In the genomic region with DNA sequence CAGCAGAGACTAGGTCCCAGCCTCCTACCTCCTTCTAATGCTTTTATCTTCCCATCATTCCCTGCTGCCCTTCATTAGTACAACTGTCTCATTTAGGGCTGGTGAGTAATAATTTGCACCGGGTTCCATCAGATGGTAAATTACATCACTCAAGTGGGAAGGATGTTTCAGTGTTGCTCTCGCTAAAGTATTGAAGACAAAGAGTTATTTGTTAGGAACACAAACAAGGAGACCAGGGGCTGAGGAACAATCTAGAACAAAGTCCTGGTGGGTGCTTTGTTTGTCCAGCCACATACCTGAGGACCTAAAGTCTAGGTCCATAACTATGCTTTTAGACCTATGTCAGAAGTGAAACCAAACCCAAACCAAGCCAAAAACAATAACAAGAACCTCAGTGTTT, we compare ENCODE assay signal across 17 cellular contexts. TPM values are rescaled to one million over a fixed set of nuclear protein-coding genes. Genes with fewer than 3 reads are reported as not detected.
DNase-seq lines count a peak whose midpoint lies in the region; ATAC-seq, FAIRE-seq and TF ChIP-seq lines count a peak whose summit lies in the region.
"Had no signal": no experiment of that assay in that cellular context is flagged by ENCODE, and none has a peak within 500 bp of the region (broad histone marks: within the 10 kb centered on the region; RNA-seq: fewer than 3 reads in every experiment).

No MANE protein-coding gene starts in this region.

- ATAC-seq in GM12878, result peak; percentile 74
- ATAC-seq in sciatic nerve, result peak; percentile 26

- TF ChIP-seq CTCF in GM12865 (IDR thresholded peaks at IDR 0.05; ENCODE audit: insufficient read depth, low read depth, low read length, missing control alignments), result no peak
- TF ChIP-seq CTCF in KMS-11 (conservative IDR thresholded peaks at IDR 0.05; ENCODE audit: low read depth, low read length), result no peak
- TF ChIP-seq CTCF in GM12878 (IDR thresholded peaks at IDR 0.05 in 2 of 3, conservative IDR thresholded peaks at IDR 0.05 in 1 of 3; ENCODE audit: control insufficient read depth in 2 of 3, extremely low read depth in 1 of 3, insufficient read depth in 1 of 3, low read depth in 3 of 3, low read length in 3 of 3), result no peak

- BruUV-seq in GM12878 (replicated peaks; lab: Mats Ljungman, UMichigan), result no TSS peak

- no peak overlapping the region for H3K9ac ChIP-seq in KMS-11
- no peak overlapping the region for H3K9ac ChIP-seq in GM12878 (ENCODE audit: control insufficient read depth, insufficient read depth, low read length)
- H3K9ac ChIP-seq: BLaER1 treated with 17β-estradiol and CSF1 and Interleukin-3, amounts not matched to agents 10 nM and 100 nM had no signal

- CTCF ChIA-PET in GM12878 (lab: Yijun Ruan, JAX), result interaction anchor here (0.6 to 2.3 kb wide), 4 partner anchors 10 to 941 kb away, joined by 3 to 9 read pairs (median 3); no protein-coding TSS in a partner anchor

- no peak for TF ChIP-seq POLR2A in GM12878 (IDR thresholded peaks at IDR 0.05; ENCODE audit: low read depth, low read length)

- RAD21 ChIA-PET in GM12878 (lab: Charles Lee; ENCODE audit: unreplicated experiment), result interaction anchor here (1.0 to 2.3 kb wide), 3 partner anchors 28 to 92 kb away, joined by 3 to 10 read pairs (median 6); no protein-coding TSS in a partner anchor

- H3K4me1 ChIP-seq in KMS-11 (ENCODE audit: low read depth, poor library complexity, severe bottlenecking), result peaks cover 17% of the 10 kb centered on the region
- peaks cover 14% of the 10 kb centered on the region for H3K4me1 ChIP-seq in GM12878 (ENCODE audit: control insufficient read depth, insufficient read depth, low read length)
- H3K4me1 ChIP-seq: BLaER1 treated with 17β-estradiol and CSF1 and Interleukin-3, amounts not matched to agents 10 nM and 100 nM had no signal

- TF ChIP-seq EP300 in GM12878 (IDR thresholded peaks at IDR 0.05; ENCODE audit: borderline replicate concordance in 1 of 2, control insufficient read depth in 1 of 2, low read depth in 2 of 2, low read length in 2 of 2), result no peak

- no peaks in the 10 kb centered on the region for H3K36me3 ChIP-seq in KMS-11 (ENCODE audit: insufficient read depth)
- no peaks in the 10 kb centered on the region for H3K36me3 ChIP-seq in GM12878 (ENCODE audit: control insufficient read depth in 2 of 2, insufficient read depth in 2 of 2, low read length in 1 of 2)
- H3K36me3 ChIP-seq: BLaER1 treated with 17β-estradiol and CSF1 and Interleukin-3, amounts not matched to agents 10 nM and 100 nM had no signal

- peak overlapping the region; percentile 17; the same call in 1 of the 2 replicates for H2AFZ ChIP-seq in KMS-11 (ENCODE audit: low read depth)
- H2AFZ ChIP-seq in GM12878 (ENCODE audit: control insufficient read depth, low read depth, low read length), result peak overlapping the region; percentile 53

- intact Hi-C loops in GM12878 (cut with micrococcal nuclease; ENCODE audit: unreplicated experiment), result no loop called here
- intact Hi-C loops in sciatic nerve (cut with DNase I), result no loop called here

- peak; percentile 14 for DNase-seq in GM12865 (ENCODE audit: low read depth)
- no peak for DNase-seq in GM12878 (ENCODE audit: low read depth, low spot score)
- DNase-seq in sciatic nerve (ENCODE audit: low spot score), result no peak
- DNase-seq in medulla oblongata (ENCODE audit: extremely low spot score), result no peak
- DNase-seq in NCI-H2107 treated with DMSO at 0.1 percent for 48 hours (lab: John Stamatoyannopoulos, UW; ENCODE audit: unreplicated experiment), result no peak
- no peak for DNase-seq in cortex of kidney (lab: John Stamatoyannopoulos, UW)
- DNase-seq: ACHN; Calu3; CD4-positive, CD25-positive, alpha-beta regulatory T cell; DMS 273 treated with DMSO at 0.1 percent for 48 hours; DMS79; GOT3; H9; KBM-7 had no signal

- peak overlapping the region; percentile 19; the same call in 1 of the 2 replicates for H3K4me2 ChIP-seq in KMS-11
- H3K4me2 ChIP-seq in GM12878 (ENCODE audit: control insufficient read depth, insufficient read depth), result peak overlapping the region; percentile 30; the same call in 1 of the 2 replicates
- H3K4me2 ChIP-seq: BLaER1 treated with 17β-estradiol and CSF1 and Interleukin-3, amounts not matched to agents 10 nM and 100 nM had no signal

- H3K27ac ChIP-seq in KMS-11 (no peak overlapping the region), GM12878 (ENCODE audit: control insufficient read depth, insufficient read depth) (no peak overlapping the region; the same call in 1 of the 2 replicates)
- H3K27ac ChIP-seq: BLaER1 treated with 17β-estradiol and CSF1 and Interleukin-3, amounts not matched to agents 10 nM and 100 nM; HL-60 had no signal

- H3K9me3 ChIP-seq in GM12878 (replicated peaks; ENCODE audit: control insufficient read depth, insufficient read depth, low read length), result no peaks in the 10 kb centered on the region
- H3K9me3 ChIP-seq: BLaER1 treated with 17β-estradiol and CSF1 and Interleukin-3, amounts not matched to agents 10 nM and 100 nM had no signal

- SMC1A ChIA-PET in GM12878 (lab: Charles Lee; ENCODE audit: uncharacterized antibody, unreplicated experiment), result interaction anchor here (0.6 to 3.8 kb wide), 11 partner anchors 9 to 359 kb away, joined by 3 to 34 read pairs (median 5); no protein-coding TSS in a partner anchor

- in situ Hi-C loops in GM12878 (cut with MboI), result no loop called here

- H3K79me2 ChIP-seq in KMS-11 (ENCODE audit: insufficient read depth, low read depth) (no peaks in the 10 kb centered on the region), GM12878 (ENCODE audit: control insufficient read depth, insufficient read depth, low read length) (no peaks in the 10 kb centered on the region)

- no peaks in the 10 kb centered on the region for H3K27me3 ChIP-seq in KMS-11 (ENCODE audit: insufficient read depth, low read depth)
- no peaks in the 10 kb centered on the region for H3K27me3 ChIP-seq in GM12878 (replicated peaks in 1 of 2; ENCODE audit: control insufficient read depth in 2 of 2, insufficient read depth in 2 of 2, low read length in 1 of 2)
- H3K27me3 ChIP-seq: BLaER1 treated with 17β-estradiol and CSF1 and Interleukin-3, amounts not matched to agents 10 nM and 100 nM had no signal

- H3K4me3 ChIP-seq in GM12865 (ENCODE audit: low read depth, low read length), result no peak overlapping the region
- no peak overlapping the region for H3K4me3 ChIP-seq in KMS-11 (IDR thresholded peaks at IDR 0.05; ENCODE audit: insufficient read depth, low read depth, low read length)
- no peak overlapping the region for H3K4me3 ChIP-seq in GM12878
- H3K4me3 ChIP-seq: BLaER1 treated with 17β-estradiol and CSF1 and Interleukin-3, amounts not matched to agents 10 nM and 100 nM had no signal

- POLR2A ChIA-PET in GM12878 (lab: Charles Lee), result interaction anchor here (0.6 to 1.5 kb wide), 4 partner anchors 15 to 548 kb away, joined by 3 to 4 read pairs (median 4); no protein-coding TSS in a partner anchor

- H4K20me1 ChIP-seq in KMS-11 (ENCODE audit: insufficient read depth), result no peaks in the 10 kb centered on the region
- no peaks in the 10 kb centered on the region for H4K20me1 ChIP-seq in GM12878 (ENCODE audit: control insufficient read depth, insufficient read depth)
- H4K20me1 ChIP-seq: BLaER1 treated with 17β-estradiol and CSF1 and Interleukin-3, amounts not matched to agents 10 nM and 100 nM had no signal

- WGBS in GM12878 (ENCODE audit: insufficient coverage, insufficient replicate concordance, low lambda C conversion rate, missing lambda C conversion rate), result 50% methylated on average over 2 of the region's 2 CpGs

- FAIRE-seq in GM12878 (lab: Jason Lieb, UNC), result peak; percentile 7

- TF ChIP-seq RAD21 in GM12878 (IDR thresholded peaks at IDR 0.05; ENCODE audit: insufficient read depth, low read depth, low read length), result no peak

TF ChIP-seq in GM12878, 131 proteins besides CTCF, POLR2A, EP300 and RAD21 (continues in another document):
- TF ChIP-seq BCL11A (IDR thresholded peaks at IDR 0.05; ENCODE audit: low read depth, low read length), result peak; percentile 67; the same call in 1 of the 2 replicates

RNA-seq across cellular contexts. Expression of a gene that starts 52.4 kb away (rescaled TPM):
- total RNA-seq in GM12878 (2013; cell fraction: nucleolus; rRNA removed), result 26.3 and 28.5 TPM in 2 replicates
- total RNA-seq in GM12878 (2014; rRNA removed) (255 and 282 TPM in 2 replicates), GM12878 (2014; rRNA removed; fragmentation: Illumina TruSeq; extraction: Trizol) (318 and 349 TPM in 2 replicates), GM12878 (2021) (267 and 278 TPM in 2 replicates), sciatic nerve (86.3 TPM)
- 650 TPM for polyA plus RNA-seq in GM12878 (2011; ENCODE audit: low read depth)
- polyA plus RNA-seq in GM12878 (2011; rRNA removed) (257 and 280 TPM in 2 replicates), GM12878 (2014; fragmentation: Illumina TruSeq; extraction: Trizol) (239 and 335 TPM in 2 replicates), GM12878 (2014; fragmentation: Nextera tagmentation; extraction: Ambion mirVana) (100 to 1,000 TPM; 108 to 229 TPM), GM12878 (2014; rRNA removed) (384 and 396 TPM in 2 replicates), GM12878 (2016; fragmentation: Nextera tagmentation; extraction: Ambion mirVana) (100 to 1,000 TPM; 721 to 747 TPM)
- 360 and 365 TPM in 2 replicates for polyA plus RNA-seq in GM12878 (2011; cell fraction: cytosol; rRNA removed)
- 136 and 154 TPM in 2 replicates for polyA plus RNA-seq in GM12878 (2011; cell fraction: nucleus; rRNA removed)
- polyA plus RNA-seq in GM12878 (2012), result 422 and 604 TPM in 2 replicates
- 62.5 and 68.0 TPM in 2 replicates for polyA minus RNA-seq in GM12878 (2011; rRNA and poly(A)+ RNA removed)
- polyA minus RNA-seq in GM12878 (2011; cell fraction: cytosol; rRNA and poly(A)+ RNA removed), result 22.1 and 25.8 TPM in 2 replicates
- 28.2 and 46.9 TPM in 2 replicates for polyA minus RNA-seq in GM12878 (2011; cell fraction: nucleus; rRNA and poly(A)+ RNA removed)

RNA-seq across cellular contexts. Expression of a gene that starts 52.8 kb away (rescaled TPM):
- total RNA-seq in GM12878 (2013; cell fraction: nucleolus; rRNA removed), result 49.9 and 52.5 TPM in 2 replicates
- total RNA-seq in GM12878 (2014; rRNA removed), result 43.0 and 45.2 TPM in 2 replicates
- total RNA-seq in GM12878 (2014; rRNA removed; fragmentation: Illumina TruSeq; extraction: Trizol), result 34.6 and 34.9 TPM in 2 replicates
- total RNA-seq in GM12878 (2021), result 31.7 and 33.0 TPM in 2 replicates
- polyA plus RNA-seq in GM12878 (2011; ENCODE audit: low read depth), result 27.8 TPM
- polyA plus RNA-seq in GM12878 (2011; rRNA removed), result 44.7 and 56.1 TPM in 2 replicates
- polyA plus RNA-seq in GM12878 (2011; cell fraction: cytosol; rRNA removed), result 31.6 and 31.8 TPM in 2 replicates
- 24.9 and 27.6 TPM in 2 replicates for polyA plus RNA-seq in GM12878 (2011; cell fraction: nucleus; rRNA removed)
- 30.4 and 32.4 TPM in 2 replicates for polyA plus RNA-seq in GM12878 (2012)
- polyA plus RNA-seq in GM12878 (2014; fragmentation: Illumina TruSeq; extraction: Trizol), result 40.9 and 53.2 TPM in 2 replicates
- 10 to 100 TPM in 1 of 2 experiments, 1 to 10 TPM in 1; 8.8 to 17.8 TPM for polyA plus RNA-seq in GM12878 (2014; fragmentation: Nextera tagmentation; extraction: Ambion mirVana)
- polyA plus RNA-seq in GM12878 (2014; rRNA removed), result 36.3 and 37.2 TPM in 2 replicates
- 10 to 100 TPM; 50.8 to 52.5 TPM for polyA plus RNA-seq in GM12878 (2016; fragmentation: Nextera tagmentation; extraction: Ambion mirVana)
- 22.4 and 26.1 TPM in 2 replicates for polyA minus RNA-seq in GM12878 (2011; rRNA and poly(A)+ RNA removed)
- polyA minus RNA-seq in GM12878 (2011; cell fraction: cytosol; rRNA and poly(A)+ RNA removed), result 8.8 and 9.9 TPM in 2 replicates
- 15.4 and 21.9 TPM in 2 replicates for polyA minus RNA-seq in GM12878 (2011; cell fraction: nucleus; rRNA and poly(A)+ RNA removed)
- total RNA-seq in sciatic nerve, result 19.7 TPM
